Comparison of ENCODE assay signal across 1 cellular context in the genomic region with DNA sequence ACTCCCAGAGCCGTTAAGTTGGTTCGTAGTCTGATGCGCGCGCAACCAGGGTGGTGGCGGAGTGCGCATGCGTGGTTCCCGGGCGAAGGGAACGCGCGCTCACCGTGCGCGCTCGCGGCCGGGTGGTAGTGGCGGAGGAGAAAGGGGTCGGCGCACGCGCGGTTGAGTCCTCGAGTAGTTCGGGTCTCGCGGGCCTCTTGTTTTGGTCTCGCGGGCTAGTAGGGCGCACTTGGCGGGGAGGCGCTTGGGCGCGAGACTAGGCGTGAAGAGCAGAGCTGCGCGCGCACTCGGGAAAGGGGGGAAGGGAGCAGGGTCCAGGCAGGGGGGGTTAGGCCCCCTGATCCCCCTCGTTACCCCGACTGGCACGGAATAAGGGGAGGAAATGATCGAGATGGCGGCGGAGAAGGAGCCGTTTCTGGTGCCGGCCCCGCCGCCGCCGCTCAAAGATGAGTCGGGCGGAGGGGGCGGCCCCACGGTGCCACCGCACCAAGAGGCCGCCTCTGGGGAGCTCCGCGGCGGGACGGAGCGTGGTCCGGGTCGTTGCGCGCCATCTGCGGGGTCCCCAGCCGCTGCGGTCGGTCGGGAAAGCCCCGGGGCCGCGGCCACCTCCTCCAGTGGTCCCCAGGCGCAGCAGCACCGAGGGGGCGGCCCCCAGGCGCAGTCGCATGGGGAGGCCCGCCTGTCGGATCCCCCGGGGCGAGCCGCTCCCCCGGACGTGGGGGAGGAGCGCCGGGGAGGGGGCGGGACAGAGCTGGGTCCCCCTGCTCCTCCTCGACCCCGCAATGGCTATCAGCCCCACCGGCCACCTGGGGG.
TF ChIP-seq lines count a peak whose summit lies in the region.

A gene with protein sequence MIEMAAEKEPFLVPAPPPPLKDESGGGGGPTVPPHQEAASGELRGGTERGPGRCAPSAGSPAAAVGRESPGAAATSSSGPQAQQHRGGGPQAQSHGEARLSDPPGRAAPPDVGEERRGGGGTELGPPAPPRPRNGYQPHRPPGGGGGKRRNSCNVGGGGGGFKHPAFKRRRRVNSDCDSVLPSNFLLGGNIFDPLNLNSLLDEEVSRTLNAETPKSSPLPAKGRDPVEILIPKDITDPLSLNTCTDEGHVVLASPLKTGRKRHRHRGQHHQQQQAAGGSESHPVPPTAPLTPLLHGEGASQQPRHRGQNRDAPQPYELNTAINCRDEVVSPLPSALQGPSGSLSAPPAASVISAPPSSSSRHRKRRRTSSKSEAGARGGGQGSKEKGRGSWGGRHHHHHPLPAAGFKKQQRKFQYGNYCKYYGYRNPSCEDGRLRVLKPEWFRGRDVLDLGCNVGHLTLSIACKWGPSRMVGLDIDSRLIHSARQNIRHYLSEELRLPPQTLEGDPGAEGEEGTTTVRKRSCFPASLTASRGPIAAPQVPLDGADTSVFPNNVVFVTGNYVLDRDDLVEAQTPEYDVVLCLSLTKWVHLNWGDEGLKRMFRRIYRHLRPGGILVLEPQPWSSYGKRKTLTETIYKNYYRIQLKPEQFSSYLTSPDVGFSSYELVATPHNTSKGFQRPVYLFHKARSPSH (plus strand): TSS at position 195 of the 813 bp plus-strand sequence. CDS start 188 bp downstream, at position 383.

TF ChIP-seq in K562, 482 proteins besides CTCF, POLR2A, EP300 and RAD21 (continued from another document and continues in another):
- TF ChIP-seq SMARCC2 (IDR thresholded peaks at IDR 0.05; ENCODE audit: low read depth) (no peak), TARDBP (IDR thresholded peaks at IDR 0.05) (no peak), DNMT1 (IDR thresholded peaks at IDR 0.05) (no peak), RFX1 (IDR thresholded peaks at IDR 0.05) (no peak), RBBP5 (IDR thresholded peaks at IDR 0.05; ENCODE audit: borderline replicate concordance, insufficient read depth, low read length, poor library complexity, severe bottlenecking) (peak; percentile 38), HMG20A (CRISPR knock-in tag; conservative IDR thresholded peaks at IDR 0.05) (no peak), RBM22 (IDR thresholded peaks at IDR 0.05; ENCODE audit: low read depth, low read length, poor library complexity, severe bottlenecking) (peak; percentile 98), ZC3H4 (CRISPR knock-in tag; IDR thresholded peaks at IDR 0.05; ENCODE audit: borderline replicate concordance) (peak; percentile 21; the same call in 1 of the 2 replicates), FUS (optimal IDR thresholded peaks at IDR 0.05; ENCODE audit: low read depth, low read length) (peak; percentile 95), NFATC3 (IDR thresholded peaks at IDR 0.05) (no peak), KAT2B (IDR thresholded peaks at IDR 0.05; ENCODE audit: low read depth, low read length) (no peak), STAG1 (CRISPR knock-in tag; IDR thresholded peaks at IDR 0.05; ENCODE audit: borderline replicate concordance) (no peak), MEF2A (IDR thresholded peaks at IDR 0.05; ENCODE audit: control insufficient read depth, low read depth, low read length) (no peak), MTF1 (CRISPR knock-in tag; IDR thresholded peaks at IDR 0.05; ENCODE audit: borderline replicate concordance) (no peak), ZNF668 (CRISPR knock-in tag; IDR thresholded peaks at IDR 0.05) (no peak), TAF1 (IDR thresholded peaks at IDR 0.05; ENCODE audit: control insufficient read depth, extremely low read depth, insufficient read depth, low read length, severe bottlenecking) (peak; percentile 65), NCOA6 (IDR thresholded peaks at IDR 0.05) (peak; percentile 59), ZFP36 (IDR thresholded peaks at IDR 0.05; ENCODE audit: low read depth, low read length, partially characterized antibody) (no peak), CXXC5 (CRISPR knock-in tag; IDR thresholded peaks at IDR 0.05) (no peak; the same call in 1 of the 2 replicates), CBX3 (IDR thresholded peaks at IDR 0.05; ENCODE audit: borderline replicate concordance in 1 of 2, low read length in 2 of 2) (no peak), GTF2A2 (tag; IDR thresholded peaks at IDR 0.05) (no peak), HOXB6 (CRISPR knock-in tag; IDR thresholded peaks at IDR 0.05; ENCODE audit: borderline replicate concordance) (no peak), NBN (IDR thresholded peaks at IDR 0.05; ENCODE audit: low read depth) (no peak), ZNF436 (CRISPR knock-in tag; IDR thresholded peaks at IDR 0.05) (no peak), TBL1XR1 (IDR thresholded peaks at IDR 0.05; ENCODE audit: low read length in 2 of 2) (no peak), STAT5A (IDR thresholded peaks at IDR 0.05; ENCODE audit: borderline replicate concordance, low read length) (no peak; the same call in 1 of the 2 replicates), SP2 (IDR thresholded peaks at IDR 0.05; ENCODE audit: extremely low read depth, low read depth, low read length, poor library complexity, severe bottlenecking) (no peak), RFX5 (IDR thresholded peaks at IDR 0.05; ENCODE audit: low read depth, low read length) (no peak), KLF10 (CRISPR knock-in tag; IDR thresholded peaks at IDR 0.05) (no peak), SRSF9 (IDR thresholded peaks at IDR 0.05; ENCODE audit: borderline replicate concordance, low read depth, low read length) (no peak), NFRKB (IDR thresholded peaks at IDR 0.05; ENCODE audit: low read depth) (peak; percentile 79), POLR2B (IDR thresholded peaks at IDR 0.05; ENCODE audit: low read depth, partially characterized antibody) (peak; percentile 55)
- TF ChIP-seq, protein P1, sequence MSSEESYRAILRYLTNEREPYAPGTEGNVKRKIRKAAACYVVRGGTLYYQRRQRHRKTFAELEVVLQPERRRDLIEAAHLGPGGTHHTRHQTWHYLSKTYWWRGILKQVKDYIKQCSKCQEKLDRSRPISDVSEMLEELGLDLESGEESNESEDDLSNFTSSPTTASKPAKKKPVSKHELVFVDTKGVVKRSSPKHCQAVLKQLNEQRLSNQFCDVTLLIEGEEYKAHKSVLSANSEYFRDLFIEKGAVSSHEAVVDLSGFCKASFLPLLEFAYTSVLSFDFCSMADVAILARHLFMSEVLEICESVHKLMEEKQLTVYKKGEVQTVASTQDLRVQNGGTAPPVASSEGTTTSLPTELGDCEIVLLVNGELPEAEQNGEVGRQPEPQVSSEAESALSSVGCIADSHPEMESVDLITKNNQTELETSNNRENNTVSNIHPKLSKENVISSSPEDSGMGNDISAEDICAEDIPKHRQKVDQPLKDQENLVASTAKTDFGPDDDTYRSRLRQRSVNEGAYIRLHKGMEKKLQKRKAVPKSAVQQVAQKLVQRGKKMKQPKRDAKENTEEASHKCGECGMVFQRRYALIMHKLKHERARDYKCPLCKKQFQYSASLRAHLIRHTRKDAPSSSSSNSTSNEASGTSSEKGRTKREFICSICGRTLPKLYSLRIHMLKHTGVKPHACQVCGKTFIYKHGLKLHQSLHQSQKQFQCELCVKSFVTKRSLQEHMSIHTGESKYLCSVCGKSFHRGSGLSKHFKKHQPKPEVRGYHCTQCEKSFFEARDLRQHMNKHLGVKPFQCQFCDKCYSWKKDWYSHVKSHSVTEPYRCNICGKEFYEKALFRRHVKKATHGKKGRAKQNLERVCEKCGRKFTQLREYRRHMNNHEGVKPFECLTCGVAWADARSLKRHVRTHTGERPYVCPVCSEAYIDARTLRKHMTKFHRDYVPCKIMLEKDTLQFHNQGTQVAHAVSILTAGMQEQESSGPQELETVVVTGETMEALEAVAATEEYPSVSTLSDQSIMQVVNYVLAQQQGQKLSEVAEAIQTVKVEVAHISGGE (CRISPR knock-in tag; IDR thresholded peaks at IDR 0.05) = no peak; a peak in 1 of 6 replicates
- TF ChIP-seq, protein P2, sequence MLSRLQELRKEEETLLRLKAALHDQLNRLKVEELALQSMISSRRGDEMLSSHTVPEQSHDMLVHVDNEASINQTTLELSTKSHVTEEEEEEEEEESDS (CRISPR knock-in tag; IDR thresholded peaks at IDR 0.05) = no peak
- TF ChIP-seq, protein P3, sequence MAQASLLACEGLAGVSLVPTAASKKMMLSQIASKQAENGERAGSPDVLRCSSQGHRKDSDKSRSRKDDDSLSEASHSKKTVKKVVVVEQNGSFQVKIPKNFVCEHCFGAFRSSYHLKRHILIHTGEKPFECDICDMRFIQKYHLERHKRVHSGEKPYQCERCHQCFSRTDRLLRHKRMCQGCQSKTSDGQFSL (CRISPR knock-in tag; IDR thresholded peaks at IDR 0.05) = no peak; the same call in 1 of the 2 replicates
- TF ChIP-seq, protein P3 (tag; IDR thresholded peaks at IDR 0.05) = no peak; a peak in 1 of 4 replicates
- TF ChIP-seq, protein P4, sequence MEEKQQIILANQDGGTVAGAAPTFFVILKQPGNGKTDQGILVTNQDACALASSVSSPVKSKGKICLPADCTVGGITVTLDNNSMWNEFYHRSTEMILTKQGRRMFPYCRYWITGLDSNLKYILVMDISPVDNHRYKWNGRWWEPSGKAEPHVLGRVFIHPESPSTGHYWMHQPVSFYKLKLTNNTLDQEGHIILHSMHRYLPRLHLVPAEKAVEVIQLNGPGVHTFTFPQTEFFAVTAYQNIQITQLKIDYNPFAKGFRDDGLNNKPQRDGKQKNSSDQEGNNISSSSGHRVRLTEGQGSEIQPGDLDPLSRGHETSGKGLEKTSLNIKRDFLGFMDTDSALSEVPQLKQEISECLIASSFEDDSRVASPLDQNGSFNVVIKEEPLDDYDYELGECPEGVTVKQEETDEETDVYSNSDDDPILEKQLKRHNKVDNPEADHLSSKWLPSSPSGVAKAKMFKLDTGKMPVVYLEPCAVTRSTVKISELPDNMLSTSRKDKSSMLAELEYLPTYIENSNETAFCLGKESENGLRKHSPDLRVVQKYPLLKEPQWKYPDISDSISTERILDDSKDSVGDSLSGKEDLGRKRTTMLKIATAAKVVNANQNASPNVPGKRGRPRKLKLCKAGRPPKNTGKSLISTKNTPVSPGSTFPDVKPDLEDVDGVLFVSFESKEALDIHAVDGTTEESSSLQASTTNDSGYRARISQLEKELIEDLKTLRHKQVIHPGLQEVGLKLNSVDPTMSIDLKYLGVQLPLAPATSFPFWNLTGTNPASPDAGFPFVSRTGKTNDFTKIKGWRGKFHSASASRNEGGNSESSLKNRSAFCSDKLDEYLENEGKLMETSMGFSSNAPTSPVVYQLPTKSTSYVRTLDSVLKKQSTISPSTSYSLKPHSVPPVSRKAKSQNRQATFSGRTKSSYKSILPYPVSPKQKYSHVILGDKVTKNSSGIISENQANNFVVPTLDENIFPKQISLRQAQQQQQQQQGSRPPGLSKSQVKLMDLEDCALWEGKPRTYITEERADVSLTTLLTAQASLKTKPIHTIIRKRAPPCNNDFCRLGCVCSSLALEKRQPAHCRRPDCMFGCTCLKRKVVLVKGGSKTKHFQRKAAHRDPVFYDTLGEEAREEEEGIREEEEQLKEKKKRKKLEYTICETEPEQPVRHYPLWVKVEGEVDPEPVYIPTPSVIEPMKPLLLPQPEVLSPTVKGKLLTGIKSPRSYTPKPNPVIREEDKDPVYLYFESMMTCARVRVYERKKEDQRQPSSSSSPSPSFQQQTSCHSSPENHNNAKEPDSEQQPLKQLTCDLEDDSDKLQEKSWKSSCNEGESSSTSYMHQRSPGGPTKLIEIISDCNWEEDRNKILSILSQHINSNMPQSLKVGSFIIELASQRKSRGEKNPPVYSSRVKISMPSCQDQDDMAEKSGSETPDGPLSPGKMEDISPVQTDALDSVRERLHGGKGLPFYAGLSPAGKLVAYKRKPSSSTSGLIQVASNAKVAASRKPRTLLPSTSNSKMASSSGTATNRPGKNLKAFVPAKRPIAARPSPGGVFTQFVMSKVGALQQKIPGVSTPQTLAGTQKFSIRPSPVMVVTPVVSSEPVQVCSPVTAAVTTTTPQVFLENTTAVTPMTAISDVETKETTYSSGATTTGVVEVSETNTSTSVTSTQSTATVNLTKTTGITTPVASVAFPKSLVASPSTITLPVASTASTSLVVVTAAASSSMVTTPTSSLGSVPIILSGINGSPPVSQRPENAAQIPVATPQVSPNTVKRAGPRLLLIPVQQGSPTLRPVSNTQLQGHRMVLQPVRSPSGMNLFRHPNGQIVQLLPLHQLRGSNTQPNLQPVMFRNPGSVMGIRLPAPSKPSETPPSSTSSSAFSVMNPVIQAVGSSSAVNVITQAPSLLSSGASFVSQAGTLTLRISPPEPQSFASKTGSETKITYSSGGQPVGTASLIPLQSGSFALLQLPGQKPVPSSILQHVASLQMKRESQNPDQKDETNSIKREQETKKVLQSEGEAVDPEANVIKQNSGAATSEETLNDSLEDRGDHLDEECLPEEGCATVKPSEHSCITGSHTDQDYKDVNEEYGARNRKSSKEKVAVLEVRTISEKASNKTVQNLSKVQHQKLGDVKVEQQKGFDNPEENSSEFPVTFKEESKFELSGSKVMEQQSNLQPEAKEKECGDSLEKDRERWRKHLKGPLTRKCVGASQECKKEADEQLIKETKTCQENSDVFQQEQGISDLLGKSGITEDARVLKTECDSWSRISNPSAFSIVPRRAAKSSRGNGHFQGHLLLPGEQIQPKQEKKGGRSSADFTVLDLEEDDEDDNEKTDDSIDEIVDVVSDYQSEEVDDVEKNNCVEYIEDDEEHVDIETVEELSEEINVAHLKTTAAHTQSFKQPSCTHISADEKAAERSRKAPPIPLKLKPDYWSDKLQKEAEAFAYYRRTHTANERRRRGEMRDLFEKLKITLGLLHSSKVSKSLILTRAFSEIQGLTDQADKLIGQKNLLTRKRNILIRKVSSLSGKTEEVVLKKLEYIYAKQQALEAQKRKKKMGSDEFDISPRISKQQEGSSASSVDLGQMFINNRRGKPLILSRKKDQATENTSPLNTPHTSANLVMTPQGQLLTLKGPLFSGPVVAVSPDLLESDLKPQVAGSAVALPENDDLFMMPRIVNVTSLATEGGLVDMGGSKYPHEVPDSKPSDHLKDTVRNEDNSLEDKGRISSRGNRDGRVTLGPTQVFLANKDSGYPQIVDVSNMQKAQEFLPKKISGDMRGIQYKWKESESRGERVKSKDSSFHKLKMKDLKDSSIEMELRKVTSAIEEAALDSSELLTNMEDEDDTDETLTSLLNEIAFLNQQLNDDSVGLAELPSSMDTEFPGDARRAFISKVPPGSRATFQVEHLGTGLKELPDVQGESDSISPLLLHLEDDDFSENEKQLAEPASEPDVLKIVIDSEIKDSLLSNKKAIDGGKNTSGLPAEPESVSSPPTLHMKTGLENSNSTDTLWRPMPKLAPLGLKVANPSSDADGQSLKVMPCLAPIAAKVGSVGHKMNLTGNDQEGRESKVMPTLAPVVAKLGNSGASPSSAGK (IDR thresholded peaks at IDR 0.05) = no peak
- TF ChIP-seq, protein P5, sequence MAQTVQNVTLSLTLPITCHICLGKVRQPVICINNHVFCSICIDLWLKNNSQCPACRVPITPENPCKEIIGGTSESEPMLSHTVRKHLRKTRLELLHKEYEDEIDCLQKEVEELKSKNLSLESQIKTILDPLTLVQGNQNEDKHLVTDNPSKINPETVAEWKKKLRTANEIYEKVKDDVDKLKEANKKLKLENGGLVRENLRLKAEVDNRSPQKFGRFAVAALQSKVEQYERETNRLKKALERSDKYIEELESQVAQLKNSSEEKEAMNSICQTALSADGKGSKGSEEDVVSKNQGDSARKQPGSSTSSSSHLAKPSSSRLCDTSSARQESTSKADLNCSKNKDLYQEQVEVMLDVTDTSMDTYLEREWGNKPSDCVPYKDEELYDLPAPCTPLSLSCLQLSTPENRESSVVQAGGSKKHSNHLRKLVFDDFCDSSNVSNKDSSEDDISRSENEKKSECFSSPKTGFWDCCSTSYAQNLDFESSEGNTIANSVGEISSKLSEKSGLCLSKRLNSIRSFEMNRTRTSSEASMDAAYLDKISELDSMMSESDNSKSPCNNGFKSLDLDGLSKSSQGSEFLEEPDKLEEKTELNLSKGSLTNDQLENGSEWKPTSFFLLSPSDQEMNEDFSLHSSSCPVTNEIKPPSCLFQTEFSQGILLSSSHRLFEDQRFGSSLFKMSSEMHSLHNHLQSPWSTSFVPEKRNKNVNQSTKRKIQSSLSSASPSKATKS (CRISPR knock-in tag; IDR thresholded peaks at IDR 0.05) = no peak
